18 cellular contexts compared by ENCODE assay signal in genomic region chr2:119249311-119249710, GRCh38. TPM values are rescaled to one million over a fixed set of nuclear protein-coding genes. Genes with fewer than 3 reads are reported as not detected.
DNase-seq lines count a peak whose midpoint lies in the region; ATAC-seq and TF ChIP-seq lines count a peak whose summit lies in the region.
"Had no signal": no experiment of that assay in that cellular context is flagged by ENCODE, and none has a peak within 500 bp of the region (broad histone marks: within the 10 kb centered on the region; RNA-seq: fewer than 3 reads in every experiment).

No MANE protein-coding gene starts in this region.

- H3K4me1 ChIP-seq in NT2/D1 (ENCODE audit: insufficient read depth, insufficient read length) (peaks cover 38% of the 10 kb centered on the region), endodermal cell (ENCODE audit: control insufficient read depth, insufficient read depth, low read length) (no peaks in the 10 kb centered on the region), osteoblast (ENCODE audit: insufficient read depth, low read length) (peaks cover 54% of the 10 kb centered on the region), OCI-LY7 (ENCODE audit: insufficient read depth, low read length, poor library complexity, severe bottlenecking) (no peaks in the 10 kb centered on the region)

- H3K36me3 ChIP-seq in H7 (replicated peaks; ENCODE audit: control insufficient read depth, insufficient read depth, low read length) = peaks cover 9% of the 10 kb centered on the region
- peaks cover 71% of the 10 kb centered on the region for H3K36me3 ChIP-seq in NT2/D1 (ENCODE audit: insufficient read depth, insufficient read length, low read length)
- H3K36me3 ChIP-seq in endodermal cell (ENCODE audit: control insufficient read depth, insufficient read depth, low read length) = no peaks in the 10 kb centered on the region
- H3K36me3 ChIP-seq in osteoblast (ENCODE audit: insufficient read depth, low read length) = peaks cover 6% of the 10 kb centered on the region
- no peaks in the 10 kb centered on the region for H3K36me3 ChIP-seq in OCI-LY7 (ENCODE audit: insufficient read depth, low read length)

- no peak overlapping the region for H2AFZ ChIP-seq in osteoblast (ENCODE audit: low read length)
- no peak overlapping the region for H2AFZ ChIP-seq in OCI-LY7 (ENCODE audit: low read length)

- no peak overlapping the region for H3K27ac Mint-ChIP-seq in endodermal cell
- H3K27ac Mint-ChIP-seq: CD4-positive, alpha-beta memory T cell; IgD-negative memory B cell had no signal

- TF ChIP-seq CTCF in endodermal cell (conservative IDR thresholded peaks at IDR 0.05) (no peak), osteoblast (IDR thresholded peaks at IDR 0.05; ENCODE audit: extremely low read depth, low read depth, low read length) (no peak), OCI-LY7 (conservative IDR thresholded peaks at IDR 0.05; ENCODE audit: low read length) (no peak)

- peak; percentile 21 for DNase-seq in H7
- no peak for DNase-seq in NT2/D1 (ENCODE audit: low read depth, low spot score)
- peak; percentile 38 for DNase-seq in endodermal cell
- DNase-seq in osteoblast (ENCODE audit: insufficient read length, low spot score, missing footprints) = peak; percentile 58
- no peak for DNase-seq in OCI-LY7 (ENCODE audit: low spot score)
- DNase-seq in Right ventricle myocardium superior = no peak
- no peak for DNase-seq in activated naive CD4-positive, alpha-beta T cell treated with anti-CD3 and anti-CD28 coated beads, Interleukin-2, amount 50 U/mL, for 16 hours
- DNase-seq: 8988T; Calu3; CD4-positive, alpha-beta memory T cell; DMS79 treated with DMSO at 0.1 percent for 48 hours; GF-D8; GOT3; HCEC 1CT had no signal

- H3K4me2 ChIP-seq in osteoblast (ENCODE audit: insufficient read depth, low read length) (no peak overlapping the region), OCI-LY7 (ENCODE audit: low read length) (no peak overlapping the region)

- intact Hi-C loops in OCI-LY7 (cut with micrococcal nuclease; ENCODE audit: unreplicated experiment) (no loop called here), Right ventricle myocardium superior (cut with DNase I) (no loop called here)

- peaks cover 10% of the 10 kb centered on the region for H3K36me3 Mint-ChIP-seq in endodermal cell (ENCODE audit: low read depth)
- H3K36me3 Mint-ChIP-seq: CD4-positive, alpha-beta memory T cell had no signal

- no peaks in the 10 kb centered on the region for H4K20me1 ChIP-seq in osteoblast (ENCODE audit: insufficient read depth, low read length)
- no peaks in the 10 kb centered on the region for H4K20me1 ChIP-seq in OCI-LY7 (ENCODE audit: insufficient read depth, low read length)
- H4K20me1 ChIP-seq: BLaER1 had no signal

- POLR2A ChIA-PET in OCI-LY7 (lab: Charles Lee) = no interaction called here

- H3K9ac ChIP-seq in NT2/D1 (ENCODE audit: insufficient read length, low read depth) (peak overlapping the region; percentile 17), endodermal cell (ENCODE audit: extremely low read depth, low read length, poor library complexity, severe bottlenecking) (no peak overlapping the region)
- H3K9ac ChIP-seq: BLaER1 had no signal

- H3K9me3 Mint-ChIP-seq in endodermal cell = peaks cover 2% of the 10 kb centered on the region
- H3K9me3 Mint-ChIP-seq: CD4-positive, alpha-beta memory T cell had no signal

- no peak for ATAC-seq in HG03571 (IDR thresholded peaks at IDR 0.05; ENCODE audit: unreplicated experiment)
- ATAC-seq in Right ventricle myocardium superior (ENCODE audit: poor library complexity) = no peak

- CTCF ChIA-PET in OCI-LY7 (lab: Charles Lee; ENCODE audit: unreplicated experiment) = interaction anchor here (0.6 kb wide), 1 partner anchor 339 kb away, joined by 3 read pairs; no protein-coding TSS in a partner anchor

- H3K4me3 ChIP-seq in H7 (ENCODE audit: insufficient read depth, low read depth, low read length) (no peak overlapping the region), NT2/D1 (ENCODE audit: insufficient read length, low read depth) (no peak overlapping the region), endodermal cell (ENCODE audit: low read length) (no peak overlapping the region), osteoblast (ENCODE audit: insufficient read depth, low read length) (no peak overlapping the region), OCI-LY7 (ENCODE audit: low read depth, low read length, poor library complexity, severe bottlenecking) (no peak overlapping the region)
- H3K4me3 ChIP-seq: BLaER1 had no signal

- no peak overlapping the region for H3K27ac ChIP-seq in endodermal cell (ENCODE audit: low read depth, low read length)
- no peak overlapping the region for H3K27ac ChIP-seq in osteoblast (ENCODE audit: low read depth, low read length)
- H3K27ac ChIP-seq in OCI-LY7 (ENCODE audit: low read depth, low read length, poor library complexity, severe bottlenecking) = no peak overlapping the region
- H3K27ac ChIP-seq: BLaER1 had no signal

- H3K79me2 ChIP-seq in osteoblast (ENCODE audit: insufficient read depth, low read length) = peaks cover 7% of the 10 kb centered on the region
- H3K79me2 ChIP-seq in OCI-LY7 (ENCODE audit: insufficient read depth, low read depth, low read length) = no peaks in the 10 kb centered on the region

- BruUV-seq in OCI-LY7 (replicated peaks; lab: Mats Ljungman, UMichigan) = no TSS peak

- H3K4me1 Mint-ChIP-seq in endodermal cell = no peaks in the 10 kb centered on the region
- H3K4me1 Mint-ChIP-seq: CD14-positive monocyte; CD4-positive, alpha-beta memory T cell had no signal

- H3K27me3 ChIP-seq in H7 (ENCODE audit: control insufficient read depth, insufficient read depth, low read length) = no peaks in the 10 kb centered on the region
- no peaks in the 10 kb centered on the region for H3K27me3 ChIP-seq in NT2/D1 (ENCODE audit: insufficient read depth, insufficient read length)
- no peaks in the 10 kb centered on the region for H3K27me3 ChIP-seq in endodermal cell (ENCODE audit: control insufficient read depth, insufficient read depth, low read length, poor library complexity, severe bottlenecking)
- no peaks in the 10 kb centered on the region for H3K27me3 ChIP-seq in osteoblast (ENCODE audit: insufficient read depth, low read length)
- H3K27me3 ChIP-seq: BLaER1 had no signal

- no peaks in the 10 kb centered on the region for H3K9me2 ChIP-seq in OCI-LY7 (ENCODE audit: insufficient read depth, low read length)

- no peak overlapping the region for H3K4me3 Mint-ChIP-seq in endodermal cell
- H3K4me3 Mint-ChIP-seq: CD14-positive monocyte; CD4-positive, alpha-beta memory T cell had no signal

- 84 to 88% methylated on average over 2 to 3 of the region's 3 CpGs for WGBS in endodermal cell (ENCODE audit: insufficient coverage in 1 of 2, insufficient read length in 1 of 2), 2 experiments

- no peaks in the 10 kb centered on the region for H3K27me3 Mint-ChIP-seq in endodermal cell (ENCODE audit: insufficient read depth)
- H3K27me3 Mint-ChIP-seq: IgD-negative memory B cell had no signal

- H3K9me3 ChIP-seq in NT2/D1 (ENCODE audit: insufficient read depth, low read length) = no peaks in the 10 kb centered on the region
- peaks cover 6% of the 10 kb centered on the region for H3K9me3 ChIP-seq in endodermal cell (ENCODE audit: control insufficient read depth, low read length)
- H3K9me3 ChIP-seq in osteoblast (ENCODE audit: low read depth, low read length) = no peaks in the 10 kb centered on the region
- H3K9me3 ChIP-seq in OCI-LY7 (ENCODE audit: low read length) = no peaks in the 10 kb centered on the region

RNA-seq across cellular contexts. Expression of gene STEAP3, which starts 25.7 kb away (rescaled TPM):
- total RNA-seq in H7 (2014; rRNA removed; shearing (Covaris generic)) = 14.3 and 16.0 TPM in 2 replicates
- 1 to 10 TPM; 4.4 to 7.9 TPM for total RNA-seq in endodermal cell
- 3.2 TPM for polyA plus RNA-seq in endodermal cell (2013, experiment 1 of 2)
- 4.2 TPM for polyA plus RNA-seq in endodermal cell (2013, experiment 2 of 2)
- total RNA-seq in osteoblast = 27.4 and 40.9 TPM in 2 replicates
- total RNA-seq in OCI-LY7 (2014; rRNA removed; shearing (Covaris generic)) = not detected in 2 replicates
- not detected in 2 replicates for total RNA-seq in OCI-LY7 (2022)
- total RNA-seq in Right ventricle myocardium superior = 10.8 TPM
- polyA plus RNA-seq: CD4-positive, alpha-beta memory T cell had no signal

Comparison
In these comparisons a context has a peak if more than half of its experiments do, and no peak if none do; other contexts are left out.
1. DNase-seq: peak in H7 (single experiment), endodermal cell (single experiment) and osteoblast (single experiment); none in NT2/D1 (single experiment), OCI-LY7 (single experiment), Right ventricle myocardium superior (single experiment) and activated naive CD4-positive, alpha-beta T cell treated with anti-CD3 and anti-CD28 coated beads, Interleukin-2, amount 50 U/mL, for 16 hours (single experiment).
2. RNA of gene STEAP3, which starts 25.7 kb away (total RNA-seq): 27.4 to 40.9 TPM in osteoblast, 14.3 to 16.0 TPM in H7, 10.8 TPM in Right ventricle myocardium superior (single experiment) and 4.4 to 7.9 TPM in endodermal cell; not detected in OCI-LY7; every median in the first group is over 4 times any median in the second.